Comparison of ENCODE assay signal across 20 cellular contexts in the genomic region with DNA sequence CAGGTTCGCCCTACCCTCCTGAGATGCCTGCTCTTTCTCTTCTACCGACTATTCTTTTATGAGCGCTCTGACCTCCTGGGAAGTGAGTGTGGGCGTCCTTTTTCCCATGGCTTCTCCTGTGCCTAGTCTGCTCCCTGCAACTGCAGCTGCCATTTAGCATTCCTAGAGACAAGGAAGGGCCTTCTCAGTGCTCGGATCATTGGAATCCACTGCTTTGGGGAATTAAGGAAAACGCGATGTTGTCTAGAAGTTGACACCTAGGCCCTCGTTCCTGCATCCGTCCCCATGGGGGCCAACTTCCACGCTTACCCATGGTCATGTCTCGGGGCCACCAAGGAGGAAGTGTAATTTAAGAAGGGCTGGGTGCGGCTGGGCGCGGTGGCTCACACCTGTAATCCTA.
"Had no signal": no experiment of that assay in that cellular context is flagged by ENCODE, and none has a peak within 500 bp of the region (broad histone marks: within the 10 kb centered on the region; RNA-seq: fewer than 3 reads in every experiment).

No MANE protein-coding gene starts in this region.

- H3K4me2 ChIP-seq: smooth muscle cell had no signal

- H3K4me3 Mint-ChIP-seq: activated CD4-positive, alpha-beta T cell treated with anti-CD3 and anti-CD28 coated beads, Interleukin-2, amount 10 ng/mL, durations not matched to agents 7 days and 5 days; T-cell; type B pancreatic cell had no signal

- H3K9me3 ChIP-seq: left lung, neutrophil, pancreas, stomach, testis had no signal

- H3K27me3 ChIP-seq: left lung, neutrophil, pancreas, stomach, testis had no signal

- H3K27ac ChIP-seq: left lung, neutrophil, pancreas, stomach, testis had no signal

- DNase-seq: activated CD4-positive, alpha-beta T cell treated with anti-CD3 and anti-CD28 coated beads, Interleukin-2, amount 10 ng/mL, durations not matched to agents 7 days and 5 days; activated CD8-positive, alpha-beta memory T cell treated with anti-CD3 and anti-CD28 coated beads, Interleukin-2, amount 50 U/mL, for 4 hours; activated gamma-delta T cell treated with Interleukin-2 at 50 U/mL for 16 hours; aorta; cerebellar nuclear complex; cortex of kidney; hypothalamus; left lung; mammary epithelial cell; pancreas; stimulated activated CD4-positive, alpha-beta T cell treated with anti-CD3 and anti-CD28 coated beads, Interleukin-4, amount 100 ng/mL, for 1 hour; stomach; T-cell; T1000; testis had no signal

- H3K27me3 Mint-ChIP-seq: activated CD4-positive, alpha-beta T cell treated with anti-CD3 and anti-CD28 coated beads, Interleukin-2, amount 10 ng/mL, durations not matched to agents 7 days and 5 days; T-cell; type B pancreatic cell had no signal

- ATAC-seq: left lung, pancreas, sciatic nerve, SK-N-SH treated with all-trans-retinoic acid at 6 μM for 48 hours, T-cell had no signal

- H3K9me3 Mint-ChIP-seq: activated CD4-positive, alpha-beta T cell treated with anti-CD3 and anti-CD28 coated beads, Interleukin-2, amount 10 ng/mL, durations not matched to agents 7 days and 5 days; T-cell; type B pancreatic cell had no signal

- H3K4me3 ChIP-seq: left lung, pancreas, smooth muscle cell, stomach, testis had no signal

- H3K27ac Mint-ChIP-seq: activated CD4-positive, alpha-beta T cell treated with anti-CD3 and anti-CD28 coated beads, Interleukin-2, amount 10 ng/mL, durations not matched to agents 7 days and 5 days; type B pancreatic cell had no signal
